8 cellular contexts compared by ENCODE assay signal in genomic region chr10:91758303-91759146, GRCh38. TPM values are rescaled to one million over a fixed set of nuclear protein-coding genes. Genes with fewer than 3 reads are reported as not detected.
DNase-seq lines count a peak whose midpoint lies in the region; ATAC-seq, FAIRE-seq and TF ChIP-seq lines count a peak whose summit lies in the region.

No MANE protein-coding gene starts in this region.

- ATAC-seq in GM18511 (IDR thresholded peaks at IDR 0.05; ENCODE audit: unreplicated experiment) = no peak

- H3K27me3 Mint-ChIP-seq in CD14-positive monocyte (ENCODE audit: low read depth in 3 of 3) = peaks cover 0 to 5% (median 4%) of the 10 kb centered on the region in 3 donors

- no peaks in the 10 kb centered on the region for H3K36me3 ChIP-seq in liver (ENCODE audit: control insufficient read depth in 4 of 4, insufficient read depth in 3 of 4, low read depth in 1 of 4, low read length in 3 of 4)

- peaks cover 0 to 16% (median 10%) of the 10 kb centered on the region in 7 donors for H3K9me3 Mint-ChIP-seq in CD14-positive monocyte

- H3K9me3 ChIP-seq in liver (ENCODE audit: control insufficient read depth in 4 of 4, low read length in 3 of 4) = no peaks in the 10 kb centered on the region

- peaks cover 26% of the 10 kb centered on the region for H3K4me1 Mint-ChIP-seq in CD14-positive monocyte

- 56% methylated on average over 3 of the region's 3 CpGs for whole genome bisulfite sequencing in liver

- H3K4me1 ChIP-seq in liver (ENCODE audit: control insufficient read depth in 4 of 4, insufficient read depth in 4 of 4, low read length in 3 of 4) = no peaks in the 10 kb centered on the region

- no peak overlapping the region for H3K27ac Mint-ChIP-seq in CD14-positive monocyte

- H3K36me3 Mint-ChIP-seq in CD14-positive monocyte = no peaks in the 10 kb centered on the region

- intact Hi-C loops in CD14-positive monocyte (cut with micrococcal nuclease) = no loop called here

- H3K27me3 ChIP-seq in liver (ENCODE audit: control insufficient read depth in 4 of 4, insufficient read depth in 4 of 4, low read length in 3 of 4) = no peaks in the 10 kb centered on the region

- no peak overlapping the region for H3K27ac ChIP-seq in liver (ENCODE audit: low read depth in 1 of 2, low read length in 2 of 2)

- H3K4me3 ChIP-seq in liver (ENCODE audit: low read depth in 1 of 3, low read length in 3 of 3) = no peak overlapping the region

- peak; percentile 51 for TF ChIP-seq CTCF in CD14-positive monocyte (IDR thresholded peaks at IDR 0.05)
- peak; percentile 61 for TF ChIP-seq CTCF in liver (IDR thresholded peaks at IDR 0.05; ENCODE audit: low read depth, low read length, missing input control)

- TF ChIP-seq POLR2A in GM12891 (IDR thresholded peaks at IDR 0.05; ENCODE audit: low read depth, low read length) = no peak

- DNase-seq in CD14-positive monocyte (ENCODE audit: low spot score) (no peak), GM19240 (ENCODE audit: insufficient read length, low spot score) (peak; percentile 5), NCI-H82 treated with DMSO at 0.1 percent for 48 hours (lab: John Stamatoyannopoulos, UW; ENCODE audit: unreplicated experiment) (peak; percentile 14), GM12891 (ENCODE audit: insufficient read length, low spot score) (no peak)
- peak; percentile 44 for DNase-seq in central memory CD4-positive, alpha-beta T cell
- DNase-seq in activated T-cell treated with anti-CD3 and anti-CD28 coated beads, Interleukin-2, amount 50 U/mL, for 48 hours = no peak

- H3K4me3 Mint-ChIP-seq in CD14-positive monocyte = no peak overlapping the region

- no peak overlapping the region for H3K9ac ChIP-seq in liver (ENCODE audit: low read depth in 1 of 2, low read length in 2 of 2)

- TF ChIP-seq RAD21 in liver (IDR thresholded peaks at IDR 0.05) = peak; percentile 95 to 96

- no peak for FAIRE-seq in GM12891 (lab: Jason Lieb, UNC)

TF ChIP-seq in liver, 16 proteins besides CTCF, POLR2A, EP300 and RAD21:
- peak; percentile 15 for TF ChIP-seq FOXA2 (IDR thresholded peaks at IDR 0.05)
- TF ChIP-seq, protein P1, sequence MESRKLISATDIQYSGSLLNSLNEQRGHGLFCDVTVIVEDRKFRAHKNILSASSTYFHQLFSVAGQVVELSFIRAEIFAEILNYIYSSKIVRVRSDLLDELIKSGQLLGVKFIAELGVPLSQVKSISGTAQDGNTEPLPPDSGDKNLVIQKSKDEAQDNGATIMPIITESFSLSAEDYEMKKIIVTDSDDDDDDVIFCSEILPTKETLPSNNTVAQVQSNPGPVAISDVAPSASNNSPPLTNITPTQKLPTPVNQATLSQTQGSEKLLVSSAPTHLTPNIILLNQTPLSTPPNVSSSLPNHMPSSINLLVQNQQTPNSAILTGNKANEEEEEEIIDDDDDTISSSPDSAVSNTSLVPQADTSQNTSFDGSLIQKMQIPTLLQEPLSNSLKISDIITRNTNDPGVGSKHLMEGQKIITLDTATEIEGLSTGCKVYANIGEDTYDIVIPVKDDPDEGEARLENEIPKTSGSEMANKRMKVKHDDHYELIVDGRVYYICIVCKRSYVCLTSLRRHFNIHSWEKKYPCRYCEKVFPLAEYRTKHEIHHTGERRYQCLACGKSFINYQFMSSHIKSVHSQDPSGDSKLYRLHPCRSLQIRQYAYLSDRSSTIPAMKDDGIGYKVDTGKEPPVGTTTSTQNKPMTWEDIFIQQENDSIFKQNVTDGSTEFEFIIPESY (IDR thresholded peaks at IDR 0.05) = no peak
- TF ChIP-seq REST (IDR thresholded peaks at IDR 0.05) = no peak
- no peak for TF ChIP-seq HNF4A (conservative IDR thresholded peaks at IDR 0.05)
- no peak for TF ChIP-seq TAF1 (conservative IDR thresholded peaks at IDR 0.05)
- peak; percentile 15 for TF ChIP-seq YY1 (IDR thresholded peaks at IDR 0.05)
- no peak for TF ChIP-seq HNF4G (IDR thresholded peaks at IDR 0.05)
- no peak for TF ChIP-seq JUND (IDR thresholded peaks at IDR 0.05)
- TF ChIP-seq RXRA (IDR thresholded peaks at IDR 0.05) = peak in 1 of 2 donors; percentile 17

TF ChIP-seq in GM12891, 5 proteins besides CTCF, POLR2A, EP300 and RAD21:
- no peak for TF ChIP-seq SPI1 (IDR thresholded peaks at IDR 0.05; ENCODE audit: low read depth, low read length)
- TF ChIP-seq POU2F2 (IDR thresholded peaks at IDR 0.05; ENCODE audit: low read depth, low read length) = no peak
- no peak for TF ChIP-seq PAX5 (IDR thresholded peaks at IDR 0.05; ENCODE audit: insufficient read depth, low read length, severe bottlenecking)
- no peak for TF ChIP-seq POLR2AphosphoS5 (IDR thresholded peaks at IDR 0.05; ENCODE audit: low read depth, low read length)
- no peak for TF ChIP-seq TAF1 (IDR thresholded peaks at IDR 0.05; ENCODE audit: low read depth, low read length)

RNA-seq across cellular contexts. Expression of gene TNKS2, which starts 39.7 kb away (rescaled TPM):
- polyA plus RNA-seq in CD14-positive monocyte = 10 to 100 TPM; 20.7 to 20.9 TPM
- total RNA-seq in liver = 10 to 100 TPM; 29.8 to 30.7 TPM
- polyA plus RNA-seq in liver = 1 to 10 TPM; 5.2 to 6.7 TPM
- 4.3 TPM for polyA plus RNA-seq in GM12891 (2012; ENCODE audit: low read depth, missing spikeins)

Comparison
In these comparisons a context has a peak if more than half of its experiments do, and no peak if none do; other contexts are left out.
1. DNase-seq: peak in GM19240 (single experiment), NCI-H82 treated with DMSO at 0.1 percent for 48 hours (single experiment) and central memory CD4-positive, alpha-beta T cell (single experiment); none in CD14-positive monocyte (single experiment), activated T-cell treated with anti-CD3 and anti-CD28 coated beads, Interleukin-2, amount 50 U/mL, for 48 hours (0 of 2) and GM12891 (single experiment).